ENCODE assay signal across 11 cellular contexts in the genomic region with DNA sequence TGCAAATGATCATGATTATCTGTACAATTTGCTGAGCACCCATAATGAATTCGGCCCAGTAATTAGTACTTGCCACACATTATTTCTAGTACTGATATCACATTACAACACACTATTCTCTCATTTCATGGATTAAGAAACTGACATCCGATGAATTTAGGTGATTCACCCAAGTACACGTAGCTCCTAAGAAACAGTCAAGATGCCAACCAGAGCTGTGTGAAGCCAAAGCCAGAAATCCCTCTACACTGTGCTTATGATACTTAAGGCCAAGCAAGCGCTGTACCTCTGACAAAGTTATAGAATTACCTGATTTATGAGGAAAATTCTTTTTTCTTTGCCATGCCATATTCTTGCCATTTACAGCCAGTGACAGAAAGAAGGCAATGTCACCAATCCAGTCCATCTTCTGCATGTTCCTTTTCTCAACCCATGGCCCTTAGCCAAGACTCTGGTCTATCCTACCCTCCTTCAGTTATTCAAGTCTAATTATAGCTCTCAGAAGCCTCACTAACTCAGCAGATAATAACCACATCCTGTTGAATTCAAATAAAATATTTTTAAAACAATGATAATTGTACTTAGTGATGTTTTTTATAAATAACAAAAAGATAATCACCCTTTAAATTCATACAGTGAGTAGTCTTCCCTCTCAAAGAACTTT.
A peak's percentile ranks its signal among the peaks of the same experiment; 100 is the strongest.
DNase-seq lines count a peak whose midpoint lies in the region; ATAC-seq and TF ChIP-seq lines count a peak whose summit lies in the region.
"Had no signal": no experiment of that assay in that cellular context is flagged by ENCODE, and none has a peak within 500 bp of the region (broad histone marks: within the 10 kb centered on the region; RNA-seq: fewer than 3 reads in every experiment).

No MANE protein-coding gene starts in this region.

- TF ChIP-seq CTCF in HFFc6 (IDR thresholded peaks at IDR 0.05), result no peak

- peaks cover 12% of the 10 kb centered on the region for H3K4me1 Mint-ChIP-seq in activated T-helper 17 cell treated with anti-CD3 and anti-CD28 coated beads, Interleukin-2, amount 50 U/mL, for 72 hours
- H3K4me1 Mint-ChIP-seq in natural killer cell treated with Interleukin-12 subunit alpha and Interleukin-12 subunit beta and Interleukin-15 and Interleukin-18, amount 100 ng/mL, for 72 hours (ENCODE audit: low read depth in 2 of 2), result peaks cover 22 to 27% of the 10 kb centered on the region in 2 donors
- peaks cover 42% of the 10 kb centered on the region for H3K4me1 Mint-ChIP-seq in HFFc6 (ENCODE audit: low read depth)

- no peaks in the 10 kb centered on the region for H3K9me3 Mint-ChIP-seq in activated T-helper 17 cell treated with anti-CD3 and anti-CD28 coated beads, Interleukin-2, amount 50 U/mL, for 72 hours
- no peaks in the 10 kb centered on the region for H3K9me3 Mint-ChIP-seq in natural killer cell treated with Interleukin-12 subunit alpha and Interleukin-12 subunit beta and Interleukin-15 and Interleukin-18, amount 100 ng/mL, for 72 hours
- H3K9me3 Mint-ChIP-seq in HFFc6, result no peaks in the 10 kb centered on the region
- H3K9me3 Mint-ChIP-seq: nephron had no signal

- peak overlapping the region; percentile 69 for H3K27ac Mint-ChIP-seq in activated T-helper 17 cell treated with anti-CD3 and anti-CD28 coated beads, Interleukin-2, amount 50 U/mL, for 72 hours
- H3K27ac Mint-ChIP-seq in natural killer cell treated with Interleukin-12 subunit alpha and Interleukin-12 subunit beta and Interleukin-15 and Interleukin-18, amount 100 ng/mL, for 72 hours, result peak overlapping the region in 1 of 2 donors; percentile 18
- no peak overlapping the region for H3K27ac Mint-ChIP-seq in HFFc6
- H3K27ac Mint-ChIP-seq: nephron had no signal

- H3K27me3 Mint-ChIP-seq in activated T-helper 17 cell treated with anti-CD3 and anti-CD28 coated beads, Interleukin-2, amount 50 U/mL, for 72 hours, result no peaks in the 10 kb centered on the region
- no peaks in the 10 kb centered on the region for H3K27me3 Mint-ChIP-seq in natural killer cell treated with Interleukin-12 subunit alpha and Interleukin-12 subunit beta and Interleukin-15 and Interleukin-18, amount 100 ng/mL, for 72 hours
- no peaks in the 10 kb centered on the region; the same call in 1 of the 2 replicates for H3K27me3 Mint-ChIP-seq in HFFc6 (ENCODE audit: insufficient read depth)

- H3K36me3 Mint-ChIP-seq in activated T-helper 17 cell treated with anti-CD3 and anti-CD28 coated beads, Interleukin-2, amount 50 U/mL, for 72 hours (ENCODE audit: low read depth), result no peaks in the 10 kb centered on the region
- no peaks in the 10 kb centered on the region for H3K36me3 Mint-ChIP-seq in natural killer cell treated with Interleukin-12 subunit alpha and Interleukin-12 subunit beta and Interleukin-15 and Interleukin-18, amount 100 ng/mL, for 72 hours
- no peaks in the 10 kb centered on the region for H3K36me3 Mint-ChIP-seq in HFFc6 (ENCODE audit: low read depth)

- peak overlapping the region; percentile 66 for H3K4me3 Mint-ChIP-seq in activated T-helper 17 cell treated with anti-CD3 and anti-CD28 coated beads, Interleukin-2, amount 50 U/mL, for 72 hours
- H3K4me3 Mint-ChIP-seq in natural killer cell treated with Interleukin-12 subunit alpha and Interleukin-12 subunit beta and Interleukin-15 and Interleukin-18, amount 100 ng/mL, for 72 hours, result peak overlapping the region; percentile 11
- no peak overlapping the region for H3K4me3 Mint-ChIP-seq in HFFc6
- H3K4me3 Mint-ChIP-seq: nephron had no signal

- DNase-seq in MV-4-11 (lab: John Stamatoyannopoulos, UW), result peak; percentile 75
- DNase-seq in natural killer cell treated with Interleukin-12 subunit alpha and Interleukin-12 subunit beta and Interleukin-15 and Interleukin-18, amount 100 ng/mL, for 72 hours (ENCODE audit: low spot score), result no peak
- no peak for DNase-seq in HFFc6
- no peak for DNase-seq in NCI-H2081 treated with DMSO at 0.1 percent for 48 hours (lab: John Stamatoyannopoulos, UW)
- DNase-seq: activated CD4-positive, alpha-beta T cell treated with anti-CD3 and anti-CD28 coated beads for 4 hours; caudate nucleus; NCI-H774 had no signal

- ATAC-seq in GM21423 (IDR thresholded peaks at IDR 0.05; ENCODE audit: unreplicated experiment), result peak; percentile 37
- no peak for ATAC-seq in activated T-helper 17 cell treated with anti-CD3 and anti-CD28 coated beads, Interleukin-2, amount 50 U/mL, for 72 hours (replicated peaks)
- no peak for ATAC-seq in natural killer cell treated with Interleukin-12 subunit alpha and Interleukin-12 subunit beta and Interleukin-15 and Interleukin-18, amount 100 ng/mL, for 72 hours
- no peak for ATAC-seq in HG03565 (IDR thresholded peaks at IDR 0.05; ENCODE audit: unreplicated experiment)
